In the genomic region with DNA sequence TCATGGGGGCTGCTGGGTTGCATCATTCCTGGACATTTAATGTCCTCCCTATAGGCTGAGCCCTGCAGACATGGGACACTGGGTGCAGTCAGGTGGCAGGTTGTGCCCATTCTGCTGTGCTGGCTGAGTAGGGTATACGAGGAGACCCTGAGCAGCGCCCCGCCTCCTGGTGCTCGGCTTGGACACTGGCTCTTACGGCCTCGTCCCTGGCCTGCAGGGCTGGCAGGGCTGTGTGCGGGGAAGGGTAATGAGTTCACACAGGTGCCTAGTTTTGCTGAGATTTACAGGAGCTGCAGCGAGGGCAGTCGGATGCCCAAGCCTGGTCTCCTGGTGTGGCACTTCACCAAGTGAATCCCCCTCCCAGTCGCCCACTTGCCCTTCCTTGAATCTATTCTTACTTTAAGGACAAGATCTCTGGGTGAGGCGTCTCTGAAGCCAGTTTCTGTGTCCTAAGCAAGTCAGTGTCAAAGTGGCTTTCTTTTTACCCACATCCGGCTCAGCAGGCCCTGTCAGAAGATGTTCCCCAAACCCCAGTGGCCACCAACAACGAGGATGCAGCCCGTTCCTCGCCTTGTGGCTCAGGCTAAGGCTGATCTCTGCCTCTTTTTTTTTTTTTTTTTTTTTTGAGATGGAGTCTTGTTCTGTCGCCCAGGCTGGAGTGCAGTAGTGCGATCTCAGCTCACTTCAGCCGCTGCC, we compare ENCODE assay signal across 1 cellular context.
TF ChIP-seq lines count a peak whose summit lies in the region.

No MANE protein-coding gene starts in this region.

TF ChIP-seq in IMR-90, 13 proteins besides CTCF, POLR2A, EP300 and RAD21 (continued from another document):
- TF ChIP-seq MXI1 (IDR thresholded peaks at IDR 0.05; ENCODE audit: borderline replicate concordance, low read depth, low read length) (no peak), CHD1 (IDR thresholded peaks at IDR 0.05; ENCODE audit: low read depth, low read length) (no peak), SMC3 (IDR thresholded peaks at IDR 0.05; ENCODE audit: low read depth, low read length) (no peak), MAFK (IDR thresholded peaks at IDR 0.05; ENCODE audit: low read depth, low read length) (no peak), USF2 (IDR thresholded peaks at IDR 0.05; ENCODE audit: low read depth, low read length) (no peak), ELK1 (IDR thresholded peaks at IDR 0.05; ENCODE audit: borderline replicate concordance, low read depth, low read length) (no peak), FOS (IDR thresholded peaks at IDR 0.05; ENCODE audit: low read depth, low read length) (no peak), BHLHE40 (IDR thresholded peaks at IDR 0.05; ENCODE audit: low read depth, low read length) (no peak), CEBPB (IDR thresholded peaks at IDR 0.05; ENCODE audit: low read depth, low read length) (no peak)
TF ChIP-seq in IMR-90: peak in this region for 0.
